Comparison of ENCODE assay signal across 16 cellular contexts in genomic region chr1:67632356-67632755, GRCh38.
"Had no signal": no experiment of that assay in that cellular context is flagged by ENCODE, and none has a peak within 500 bp of the region (broad histone marks: within the 10 kb centered on the region; RNA-seq: fewer than 3 reads in every experiment).

No MANE protein-coding gene starts in this region.

- H3K9me3 Mint-ChIP-seq: central memory CD8-positive, alpha-beta T cell; mesothelial cell of epicardium had no signal

- H3K36me3 Mint-ChIP-seq: activated naive CD4-positive, alpha-beta T cell treated with anti-CD3 and anti-CD28 coated beads, Interleukin-2, amount 50 U/mL, for 72 hours; brain; mesothelial cell of epicardium; naive thymus-derived CD4-positive, alpha-beta T cell had no signal

- H3K9me3 ChIP-seq: lower lobe of right lung, suprapubic skin had no signal

- H3K27me3 ChIP-seq: suprapubic skin had no signal

- H3K4me3 Mint-ChIP-seq: brain; central memory CD8-positive, alpha-beta T cell; mesothelial cell of epicardium; naive thymus-derived CD4-positive, alpha-beta T cell; T-helper 17 cell had no signal

- H3K4me1 Mint-ChIP-seq: central memory CD8-positive, alpha-beta T cell had no signal

- ATAC-seq: activated naive CD4-positive, alpha-beta T cell treated with anti-CD3 and anti-CD28 coated beads, Interleukin-2, amount 50 U/mL, for 72 hours; naive thymus-derived CD4-positive, alpha-beta T cell; T-helper 17 cell had no signal

- H3K27me3 Mint-ChIP-seq: T-helper 17 cell had no signal

- H3K36me3 ChIP-seq: lower lobe of right lung, suprapubic skin had no signal

- H3K4me3 ChIP-seq: lower lobe of right lung, suprapubic skin had no signal

- H3K27ac Mint-ChIP-seq: activated naive CD4-positive, alpha-beta T cell treated with anti-CD3 and anti-CD28 coated beads, Interleukin-2, amount 50 U/mL, for 72 hours; mesothelial cell of epicardium; naive thymus-derived CD4-positive, alpha-beta T cell; T-helper 17 cell had no signal

- H3K27ac ChIP-seq: lower lobe of right lung, suprapubic skin had no signal

- DNase-seq: activated effector memory CD4-positive, alpha-beta T cell treated with Interleukin-2 at 50 U/mL for 16 hours; amniotic stem cell; erythroblast; hypothalamus; kidney glomerular epithelial cell; lower lobe of right lung; naive thymus-derived CD4-positive, alpha-beta T cell; occipital lobe; stimulated activated CD4-positive, alpha-beta T cell treated with anti-CD3 and anti-CD28 coated beads, Interleukin-2, amount 100 ng/mL, for 48 hours; stimulated activated naive CD4-positive, alpha-beta T cell treated with Interleukin-2 at 50 U/mL for 16 hours; T-helper 17 cell had no signal
